ENCODE assay signal across 1 cellular context in genomic region chr15:92910451-92910850, GRCh38.
TF ChIP-seq lines count a peak whose summit lies in the region.

No MANE protein-coding gene starts in this region.

TF ChIP-seq in liver, 16 proteins besides CTCF, POLR2A, EP300 and RAD21 (continued from another document):
- TF ChIP-seq REST (IDR thresholded peaks at IDR 0.05) (no peak), HNF4G (IDR thresholded peaks at IDR 0.05) (no peak), SP1 (IDR thresholded peaks at IDR 0.05) (no peak), EGR1 (IDR thresholded peaks at IDR 0.05; ENCODE audit: low read depth in 2 of 2) (no peak), FOXA2 (IDR thresholded peaks at IDR 0.05) (no peak), ATF3 (IDR thresholded peaks at IDR 0.05) (no peak), GABPA (IDR thresholded peaks at IDR 0.05 in 1 of 2, conservative IDR thresholded peaks at IDR 0.05 in 1 of 2) (no peak), TAF1 (conservative IDR thresholded peaks at IDR 0.05) (no peak), FOXA1 (IDR thresholded peaks at IDR 0.05) (no peak), ZBTB33 (IDR thresholded peaks at IDR 0.05) (no peak), HNF4A (conservative IDR thresholded peaks at IDR 0.05) (no peak), MAX (IDR thresholded peaks at IDR 0.05) (no peak)
TF ChIP-seq in liver: peak in this region for 0.
